ENCODE assay signal across 26 cellular contexts in genomic region chr10:88594482-88594881, GRCh38. TPM values are rescaled to one million over a fixed set of nuclear protein-coding genes. Genes with fewer than 3 reads are reported as not detected.
DNase-seq lines count a peak whose midpoint lies in the region; ATAC-seq, FAIRE-seq and TF ChIP-seq lines count a peak whose summit lies in the region.
"Had no signal": no experiment of that assay in that cellular context is flagged by ENCODE, and none has a peak within 500 bp of the region (broad histone marks: within the 10 kb centered on the region; RNA-seq: fewer than 3 reads in every experiment).

No MANE protein-coding gene starts in this region.

- BruUV-seq in HepG2 (replicated peaks; lab: Mats Ljungman, UMichigan) = no TSS peak

- CTCF ChIA-PET in SK-N-SH (lab: Yijun Ruan, JAX) = no interaction called here
- CTCF ChIA-PET in HepG2 (lab: Yijun Ruan, JAX; ENCODE audit: low intra/inter-chr PET ratio, low total read pairs) = no interaction called here

- no peak for TF ChIP-seq EP300 in SK-N-SH (IDR thresholded peaks at IDR 0.05; ENCODE audit: borderline replicate concordance in 1 of 2, low read depth in 1 of 2, low read length in 1 of 2)
- no peak for TF ChIP-seq EP300 in HepG2 (IDR thresholded peaks at IDR 0.05; ENCODE audit: low read depth in 2 of 2, low read length in 2 of 2)
- no peak for TF ChIP-seq EP300 in HepG2 (CRISPR knock-in tag; IDR thresholded peaks at IDR 0.05; ENCODE audit: borderline replicate concordance)

- TF ChIP-seq POLR2A in HepG2 (IDR thresholded peaks at IDR 0.05; ENCODE audit: insufficient read depth in 1 of 2, low read depth in 2 of 2, low read length in 2 of 2) = no peak
- no peak for TF ChIP-seq POLR2A in right lobe of liver (IDR thresholded peaks at IDR 0.05)

- H3K9me3 ChIP-seq in SK-N-SH (no peaks in the 10 kb centered on the region), HepG2 (ENCODE audit: low read length) (no peaks in the 10 kb centered on the region), right lobe of liver (no peaks in the 10 kb centered on the region)
- H3K9me3 ChIP-seq: BE2C, BLaER1 had no signal

- 98% methylated on average over 1 of the region's 1 CpG for WGBS in SK-N-SH (ENCODE audit: low lambda C conversion rate)
- 39% methylated on average over 1 of the region's 1 CpG for WGBS in HepG2 (ENCODE audit: low lambda C conversion rate)
- WGBS in right lobe of liver (ENCODE audit: insufficient coverage, low coverage, low lambda C conversion rate, missing lambda C conversion rate) = 95% methylated on average over 1 of the region's 1 CpG

- no peak overlapping the region for H3K4me2 ChIP-seq in SK-N-SH
- H3K4me2 ChIP-seq in HepG2 (ENCODE audit: low read depth, low read length) = no peak overlapping the region
- H3K4me2 ChIP-seq: BLaER1 had no signal

- TF ChIP-seq CTCF in SK-N-SH (IDR thresholded peaks at IDR 0.05) (no peak), HepG2 (CRISPR knock-in tag; IDR thresholded peaks at IDR 0.05) (no peak), right lobe of liver (IDR thresholded peaks at IDR 0.05) (no peak)

- H3K4me1 ChIP-seq in SK-N-SH (ENCODE audit: control insufficient read depth in 1 of 2, insufficient read depth in 2 of 2, low read depth in 1 of 2, low read length in 1 of 2) (no peaks in the 10 kb centered on the region), HepG2 (ENCODE audit: insufficient read depth, low read length) (no peaks in the 10 kb centered on the region), right lobe of liver (no peaks in the 10 kb centered on the region)
- H3K4me1 ChIP-seq: BE2C had no signal

- H4K20me1 ChIP-seq in SK-N-SH (ENCODE audit: insufficient read depth) (no peaks in the 10 kb centered on the region), HepG2 (ENCODE audit: insufficient read depth, low read length) (no peaks in the 10 kb centered on the region)
- H4K20me1 ChIP-seq: BLaER1 had no signal

- no peaks in the 10 kb centered on the region for H3K36me3 ChIP-seq in SK-N-SH (replicated peaks in 1 of 2; ENCODE audit: control insufficient read depth in 1 of 2, insufficient read depth in 2 of 2, low read length in 1 of 2)
- H3K36me3 ChIP-seq in HepG2 (replicated peaks in 1 of 2; ENCODE audit: control insufficient read depth in 1 of 2, insufficient read depth in 2 of 2, low read length in 2 of 2) = no peaks in the 10 kb centered on the region
- no peaks in the 10 kb centered on the region for H3K36me3 ChIP-seq in right lobe of liver
- H3K36me3 ChIP-seq: BE2C, BLaER1 had no signal

- ATAC-seq in SK-N-SH treated with all-trans-retinoic acid at 6 μM for 48 hours (no peak), HepG2 (no peak), right lobe of liver (no peak), GM19455 (IDR thresholded peaks at IDR 0.05; ENCODE audit: unreplicated experiment) (no peak)

- no peak overlapping the region for H3K27ac ChIP-seq in SK-N-SH (ENCODE audit: low read depth in 2 of 2, low read length in 1 of 2)
- no peak overlapping the region for H3K27ac ChIP-seq in HepG2 (ENCODE audit: extremely low read length, insufficient read depth, low read length)
- H3K27ac ChIP-seq in right lobe of liver = no peak overlapping the region
- H3K27ac ChIP-seq: 22Rv1, BLaER1 had no signal

- DNase-seq in SK-N-SH (no peak), HepG2 (ENCODE audit: low spot score) (no peak), right lobe of liver (no peak)
- DNase-seq: ACHN; BE2C; C1 segment of cervical spinal cord; CD4-positive, alpha-beta memory T cell; CD4-positive, CD25-positive, alpha-beta regulatory T cell; CD8-positive, alpha-beta memory T cell; COR-L47; DMS 273 treated with DMSO at 0.1 percent for 48 hours; DMS153; DMS53; DMS79; DND-41; EL; GF-D8 had no signal

- H2AFZ ChIP-seq in SK-N-SH (ENCODE audit: low read depth) (peak overlapping the region; percentile 9; the same call in 1 of the 2 replicates), HepG2 (ENCODE audit: low read length) (no peak overlapping the region)

- H3F3A ChIP-seq in SK-N-SH (replicated peaks; ENCODE audit: insufficient read depth) = no peaks in the 10 kb centered on the region

- in situ Hi-C loops in HepG2 (cut with HindIII; ENCODE audit: extremely low pct_ligation_motif_present, low pct_unique_long_range_greater_than_20kb) = no loop called here

- H3K27me3 ChIP-seq in SK-N-SH (ENCODE audit: insufficient read depth) (no peaks in the 10 kb centered on the region), HepG2 (ENCODE audit: control insufficient read depth in 1 of 2, insufficient read depth in 2 of 2, low read length in 2 of 2) (no peaks in the 10 kb centered on the region), right lobe of liver (no peaks in the 10 kb centered on the region)
- H3K27me3 ChIP-seq: BE2C, BLaER1 had no signal

- no peak for TF ChIP-seq RAD21 in SK-N-SH (IDR thresholded peaks at IDR 0.05; ENCODE audit: low read length)
- no peak for TF ChIP-seq RAD21 in HepG2 (CRISPR knock-in tag; IDR thresholded peaks at IDR 0.05)

- FAIRE-seq in HepG2 (lab: Jason Lieb, UNC) = no peak
- FAIRE-seq: G401.6, GM12891 had no signal

- POLR2A ChIA-PET in SK-N-SH (lab: Yijun Ruan, JAX) (no interaction called here), HepG2 (lab: Yijun Ruan, JAX) (no interaction called here)

- H3K79me2 ChIP-seq in SK-N-SH (ENCODE audit: insufficient read depth) = no peaks in the 10 kb centered on the region
- no peaks in the 10 kb centered on the region for H3K79me2 ChIP-seq in HepG2 (ENCODE audit: insufficient read depth, low read length)

- no peak overlapping the region for H3K9ac ChIP-seq in SK-N-SH
- H3K9ac ChIP-seq in HepG2 (ENCODE audit: insufficient read depth, low read depth, low read length) = no peak overlapping the region
- H3K9ac ChIP-seq: BLaER1 had no signal

- no peak overlapping the region for H3K4me3 ChIP-seq in SK-N-SH (ENCODE audit: low read depth in 2 of 2, low read length in 1 of 2)
- H3K4me3 ChIP-seq in HepG2 (replicated peaks in 1 of 3; ENCODE audit: insufficient read depth in 1 of 3, low read depth in 2 of 3, low read length in 3 of 3) = no peak overlapping the region
- H3K4me3 ChIP-seq in right lobe of liver = no peak overlapping the region
- H3K4me3 ChIP-seq: BLaER1 had no signal

- intact Hi-C loops in HepG2 (cut with micrococcal nuclease; ENCODE audit: unreplicated experiment) (no loop called here), right lobe of liver (cut with DNase I) (no loop called here)

- no peaks in the 10 kb centered on the region for H3K9me2 ChIP-seq in SK-N-SH

RNA-seq across cellular contexts. Expression of gene LIPJ, which starts 7.9 kb away (rescaled TPM):
- not detected in 2 replicates for polyA plus RNA-seq in SK-N-SH (2012; rRNA removed)
- polyA plus RNA-seq in SK-N-SH (2012; cell fraction: cytosol; rRNA removed) = not detected in 2 replicates
- not detected in 2 replicates for polyA plus RNA-seq in SK-N-SH (2012; cell fraction: nucleus; rRNA removed)
- total RNA-seq in HepG2 (2016; rRNA removed; fragmentation: Illumina TruSeq; extraction: Trizol) = not detected in 2 replicates
- total RNA-seq in HepG2 (2016; cell fraction: cytosol; rRNA removed; fragmentation: Illumina TruSeq; extraction: Trizol; ENCODE audit: low read depth) = not detected in 2 replicates
- total RNA-seq in HepG2 (2016; cell fraction: insoluble cytoplasmic fraction; rRNA removed; fragmentation: Illumina TruSeq; extraction: Trizol) = not detected in 2 replicates
- total RNA-seq in HepG2 (2016; cell fraction: membrane; rRNA removed; fragmentation: Illumina TruSeq; extraction: Trizol) = not detected in 2 replicates
- total RNA-seq in HepG2 (2016; cell fraction: nucleus; rRNA removed; fragmentation: Illumina TruSeq; extraction: Trizol) = not detected in 2 replicates
- polyA plus RNA-seq in HepG2 (2011; rRNA removed) = not detected in 2 replicates
- polyA plus RNA-seq in HepG2 (2011; cell fraction: cytosol; rRNA removed) = not detected in 2 replicates
- not detected in 2 replicates for polyA plus RNA-seq in HepG2 (2011; cell fraction: nucleus; rRNA removed)
- not detected in 2 replicates for polyA plus RNA-seq in HepG2 (2012)
- not detected in 2 replicates for polyA plus RNA-seq in HepG2 (2016; cell fraction: cytosol; fragmentation: Illumina TruSeq; extraction: Trizol; ENCODE audit: low read depth)
- not detected in 2 replicates for polyA plus RNA-seq in HepG2 (2016; cell fraction: insoluble cytoplasmic fraction; fragmentation: Illumina TruSeq; extraction: Trizol; ENCODE audit: low read depth)
- polyA plus RNA-seq in HepG2 (2016; cell fraction: membrane; fragmentation: Illumina TruSeq; extraction: Trizol; ENCODE audit: low read depth) = not detected in 2 replicates
- not detected in 2 replicates for polyA plus RNA-seq in HepG2 (2016; cell fraction: nucleus; fragmentation: Illumina TruSeq; extraction: Trizol; ENCODE audit: insufficient read depth, low read depth)
- not detected in 2 replicates for polyA minus RNA-seq in HepG2 (2011; rRNA and poly(A)+ RNA removed; ENCODE audit: low replicate concordance)
- polyA minus RNA-seq in HepG2 (2011; cell fraction: cytosol; rRNA and poly(A)+ RNA removed) = not detected in 2 replicates
- not detected in 2 replicates for polyA minus RNA-seq in HepG2 (2011; cell fraction: nucleus; rRNA and poly(A)+ RNA removed)
- total RNA-seq in right lobe of liver = under 1 TPM; 0.06 to 0.42 (median 0.21) TPM
- total RNA-seq: CD4-positive, CD25-positive, alpha-beta regulatory T cell; Daoy had no signal
- polyA plus RNA-seq: AG04450; CD14-positive monocyte; CD4-positive, alpha-beta memory T cell; CD4-positive, CD25-positive, alpha-beta regulatory T cell; CD8-positive, alpha-beta memory T cell had no signal

RNA-seq across cellular contexts. Expression of gene RNLS, which starts 11.4 kb away (rescaled TPM):
- polyA plus RNA-seq in SK-N-SH (2012; rRNA removed) = not detected in 2 replicates
- polyA plus RNA-seq in SK-N-SH (2012; cell fraction: cytosol; rRNA removed) = 0.01 TPM in 1 of 2 replicates, not detected in the other
- polyA plus RNA-seq in SK-N-SH (2012; cell fraction: nucleus; rRNA removed) = not detected in 2 replicates
- total RNA-seq in HepG2 (2016; rRNA removed; fragmentation: Illumina TruSeq; extraction: Trizol) = not detected in 2 replicates
- total RNA-seq in HepG2 (2016; cell fraction: cytosol; rRNA removed; fragmentation: Illumina TruSeq; extraction: Trizol; ENCODE audit: low read depth) = not detected in 2 replicates
- total RNA-seq in HepG2 (2016; cell fraction: insoluble cytoplasmic fraction; rRNA removed; fragmentation: Illumina TruSeq; extraction: Trizol) = not detected in 2 replicates
- not detected in 2 replicates for total RNA-seq in HepG2 (2016; cell fraction: membrane; rRNA removed; fragmentation: Illumina TruSeq; extraction: Trizol)
- not detected in 2 replicates for total RNA-seq in HepG2 (2016; cell fraction: nucleus; rRNA removed; fragmentation: Illumina TruSeq; extraction: Trizol)
- polyA plus RNA-seq in HepG2 (2011; rRNA removed) = not detected in 2 replicates
- not detected in 2 replicates for polyA plus RNA-seq in HepG2 (2011; cell fraction: cytosol; rRNA removed)
- not detected in 2 replicates for polyA plus RNA-seq in HepG2 (2011; cell fraction: nucleus; rRNA removed)
- not detected in 2 replicates for polyA plus RNA-seq in HepG2 (2012)
- not detected in 2 replicates for polyA plus RNA-seq in HepG2 (2016; cell fraction: cytosol; fragmentation: Illumina TruSeq; extraction: Trizol; ENCODE audit: low read depth)
- not detected in 2 replicates for polyA plus RNA-seq in HepG2 (2016; cell fraction: insoluble cytoplasmic fraction; fragmentation: Illumina TruSeq; extraction: Trizol; ENCODE audit: low read depth)
- polyA plus RNA-seq in HepG2 (2016; cell fraction: membrane; fragmentation: Illumina TruSeq; extraction: Trizol; ENCODE audit: low read depth) = not detected in 2 replicates
- not detected in 2 replicates for polyA plus RNA-seq in HepG2 (2016; cell fraction: nucleus; fragmentation: Illumina TruSeq; extraction: Trizol; ENCODE audit: insufficient read depth, low read depth)
- polyA minus RNA-seq in HepG2 (2011; rRNA and poly(A)+ RNA removed; ENCODE audit: low replicate concordance) = not detected in 2 replicates
- polyA minus RNA-seq in HepG2 (2011; cell fraction: cytosol; rRNA and poly(A)+ RNA removed) = not detected in 2 replicates
- not detected in 2 replicates for polyA minus RNA-seq in HepG2 (2011; cell fraction: nucleus; rRNA and poly(A)+ RNA removed)
- 10 to 100 TPM in 1 of 6 experiments, 1 to 10 TPM in 5; 5.9 to 10.5 (median 7.3) TPM for total RNA-seq in right lobe of liver
